In the genomic region with DNA sequence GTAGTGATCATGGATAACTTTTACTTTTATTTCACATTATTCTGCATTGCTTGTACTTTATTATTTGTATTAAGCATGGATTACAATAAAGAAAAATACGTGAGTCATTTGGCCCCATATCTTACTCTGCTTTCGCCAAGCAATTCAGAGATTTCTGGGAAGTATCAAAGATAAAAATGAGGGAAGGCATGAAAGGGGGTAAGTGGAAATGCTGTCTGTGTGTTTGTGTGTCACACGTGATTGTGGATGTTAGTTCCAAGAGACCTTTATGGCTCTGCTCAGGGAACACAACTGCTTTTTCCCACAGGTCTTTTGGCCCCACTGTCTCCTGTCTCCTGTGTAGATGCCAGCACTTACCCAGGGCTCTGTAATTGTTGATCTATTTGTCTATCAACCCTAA, we compare ENCODE assay signal across 23 cellular contexts. TPM values are rescaled to one million over a fixed set of nuclear protein-coding genes. Genes with fewer than 3 reads are reported as not detected.
"Had no signal": no experiment of that assay in that cellular context is flagged by ENCODE, and none has a peak within 500 bp of the region (broad histone marks: within the 10 kb centered on the region; RNA-seq: fewer than 3 reads in every experiment).

No MANE protein-coding gene starts in this region.

- H3K4me1 ChIP-seq: breast epithelium had no signal

- H3K36me3 ChIP-seq: breast epithelium had no signal

- DNase-seq: activated CD4-positive, alpha-beta memory T cell treated with anti-CD3 and anti-CD28 coated beads for 36 hours; activated CD4-positive, alpha-beta T cell treated with anti-CD3 and anti-CD28 coated beads, Interleukin-2, amount 10 ng/mL, durations not matched to agents 7 days and 5 days; activated CD4-positive, CD25-positive, alpha-beta regulatory T cell; activated CD8-positive, alpha-beta memory T cell treated with anti-CD3 and anti-CD28 coated beads for 24 hours; activated gamma-delta T cell; activated naive CD4-positive, alpha-beta T cell treated with anti-CD3 and anti-CD28 coated beads for 36 hours; activated naive CD8-positive, alpha-beta T cell treated with anti-CD3 and anti-CD28 coated beads for 36 hours; activated T-cell treated with anti-CD3 and anti-CD28 coated beads, Interleukin-2, amount 50 U/mL, for 48 hours; MM.1S; NCI-H1105; NCI-H1436; NCI-H1694 treated with DMSO at 0.1 percent for 48 hours; NCI-H2029 treated with DMSO at 0.1 percent for 48 hours; NCI-H345; NCI-H510A; NCI-H526 treated with DMSO at 0.1 percent for 48 hours; NCI-H82; SK-N-SH; T-helper 1 cell had no signal

- H3K9ac ChIP-seq: SK-N-SH had no signal

- ATAC-seq: activated T-helper 17 cell treated with anti-CD3 and anti-CD28 coated beads, Interleukin-2, amount 50 U/mL, for 72 hours had no signal

- H3K9me3 ChIP-seq: breast epithelium, SK-N-SH had no signal

- H3K27ac ChIP-seq: breast epithelium, VCaP had no signal

- H3K4me3 ChIP-seq: breast epithelium had no signal

RNA-seq across cellular contexts. Expression of gene NID2, which starts 10.5 kb away (rescaled TPM):
- total RNA-seq: activated CD4-positive, alpha-beta memory T cell treated with anti-CD3 and anti-CD28 coated beads for 36 hours; activated naive CD4-positive, alpha-beta T cell treated with anti-CD3 and anti-CD28 coated beads for 36 hours; activated naive CD8-positive, alpha-beta T cell treated with anti-CD3 and anti-CD28 coated beads for 36 hours; OCI-LY7 had no signal
